Comparison of ENCODE assay signal across 1 cellular context in genomic region chr1:107965112-107965991, GRCh38.
TF ChIP-seq lines count a peak whose summit lies in the region.

Gene VAV3 (minus strand): TSS chr1:107965180. CDS start chr1:107964869, 311 bp downstream.

TF ChIP-seq in HepG2, 621 proteins besides CTCF, POLR2A, EP300 and RAD21 (continued from another document):
- TF ChIP-seq ZFX (CRISPR knock-in tag; IDR thresholded peaks at IDR 0.05; ENCODE audit: low read depth) (0 out of 2 replicates have a peak, but pooled peaks have one; percentile 15), ZNF205 (CRISPR knock-in tag; IDR thresholded peaks at IDR 0.05) (0 out of 2 replicates have a peak, but pooled peaks have one; percentile 63), ZNF800 (CRISPR knock-in tag; IDR thresholded peaks at IDR 0.05) (peak; percentile 88)
